15 cellular contexts compared by ENCODE assay signal in the genomic region with DNA sequence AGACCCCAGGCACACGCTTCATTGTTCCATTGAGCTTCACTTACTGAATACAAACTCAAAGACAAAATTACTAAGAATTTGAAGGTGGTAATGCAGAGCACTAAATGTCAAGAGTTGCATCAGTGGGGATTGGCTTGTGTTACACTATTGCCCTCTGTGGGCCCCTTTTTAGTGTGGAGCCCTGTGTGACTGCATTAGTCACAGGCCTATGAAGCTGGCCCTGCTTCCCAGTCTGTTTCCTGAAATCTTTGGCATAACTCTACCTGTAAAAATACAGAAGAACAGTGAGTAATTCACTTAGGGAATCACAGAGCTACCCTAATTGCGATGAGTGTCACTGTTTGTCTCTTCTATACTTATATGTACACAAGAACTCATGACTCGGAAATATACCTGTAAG. TPM values are rescaled to one million over a fixed set of nuclear protein-coding genes. Genes with fewer than 3 reads are reported as not detected.
A peak's percentile ranks its signal among the peaks of the same experiment; 100 is the strongest.
DNase-seq lines count a peak whose midpoint lies in the region; ATAC-seq and TF ChIP-seq lines count a peak whose summit lies in the region.
"Had no signal": no experiment of that assay in that cellular context is flagged by ENCODE, and none has a peak within 500 bp of the region (broad histone marks: within the 10 kb centered on the region; RNA-seq: fewer than 3 reads in every experiment).

No MANE protein-coding gene starts in this region.

- peaks cover 2% of the 10 kb centered on the region for H3K27me3 Mint-ChIP-seq in activated CD4-positive, alpha-beta T cell treated with anti-CD3 and anti-CD28 coated beads for 36 hours
- peaks cover 15% of the 10 kb centered on the region for H3K27me3 Mint-ChIP-seq in activated CD4-positive, alpha-beta T cell treated with anti-CD3 and anti-CD28 coated beads, Interleukin-2, amount 10 ng/mL, durations not matched to agents 7 days and 5 days
- no peaks in the 10 kb centered on the region for H3K27me3 Mint-ChIP-seq in Caco-2 (ENCODE audit: insufficient read depth, unreplicated experiment)

- no peak overlapping the region for H3K9ac ChIP-seq in SK-N-SH

- H3F3A ChIP-seq in SK-N-SH (replicated peaks; ENCODE audit: insufficient read depth), result peaks cover 44% of the 10 kb centered on the region

- DNase-seq in activated CD4-positive, alpha-beta T cell treated with anti-CD3 and anti-CD28 coated beads for 36 hours, result peak; percentile 14
- no peak for DNase-seq in activated CD4-positive, alpha-beta T cell treated with anti-CD3 and anti-CD28 coated beads, Interleukin-2, amount 10 ng/mL, durations not matched to agents 7 days and 5 days
- DNase-seq in SK-N-SH (no peak), fibroblast of mammary gland (ENCODE audit: low read depth) (peak; percentile 35), renal cortical epithelial cell (ENCODE audit: low read depth) (peak; percentile 78), NCI-H1092 (lab: John Stamatoyannopoulos, UW) (no peak), Caco-2 (no peak)
- no peak for DNase-seq in stimulated activated CD4-positive, alpha-beta T cell treated with anti-CD3 and anti-CD28 coated beads, Interleukin-12 subunit alpha, Interleukin-12 subunit beta, amount 100 ng/mL, for 4 hours
- DNase-seq: effector CD8-positive, alpha-beta T cell; heart right ventricle; NCI-H1694; NCI-H748 treated with DMSO at 0.1 percent for 48 hours had no signal

- H3K27ac Mint-ChIP-seq in activated CD4-positive, alpha-beta T cell treated with anti-CD3 and anti-CD28 coated beads for 36 hours, result no peak overlapping the region
- H3K27ac Mint-ChIP-seq in activated CD4-positive, alpha-beta T cell treated with anti-CD3 and anti-CD28 coated beads, Interleukin-2, amount 10 ng/mL, durations not matched to agents 7 days and 5 days, result no peak overlapping the region
- H3K27ac Mint-ChIP-seq in Caco-2 (ENCODE audit: unreplicated experiment), result no peak overlapping the region

- no peaks in the 10 kb centered on the region for H3K27me3 ChIP-seq in SK-N-SH (ENCODE audit: insufficient read depth)
- no peaks in the 10 kb centered on the region for H3K27me3 ChIP-seq in Caco-2 (replicated peaks; ENCODE audit: control insufficient read depth, insufficient read depth, low read length)
- H3K27me3 ChIP-seq: heart right ventricle, SJCRH30 had no signal

- no peaks in the 10 kb centered on the region for H3K36me3 Mint-ChIP-seq in activated CD4-positive, alpha-beta T cell treated with anti-CD3 and anti-CD28 coated beads for 36 hours (ENCODE audit: low read depth)
- no peaks in the 10 kb centered on the region for H3K36me3 Mint-ChIP-seq in activated CD4-positive, alpha-beta T cell treated with anti-CD3 and anti-CD28 coated beads, Interleukin-2, amount 10 ng/mL, durations not matched to agents 7 days and 5 days (ENCODE audit: low read depth)
- H3K36me3 Mint-ChIP-seq in Caco-2 (ENCODE audit: insufficient read depth, unreplicated experiment), result peaks cover 4% of the 10 kb centered on the region

- H3K79me2 ChIP-seq in SK-N-SH (ENCODE audit: insufficient read depth), result peaks cover 5% of the 10 kb centered on the region; the same call in 1 of the 2 replicates

- H2AFZ ChIP-seq in SK-N-SH (ENCODE audit: low read depth), result no peak overlapping the region

- no peaks in the 10 kb centered on the region for H3K9me3 ChIP-seq in SK-N-SH
- H3K9me3 ChIP-seq in Caco-2, result no peaks in the 10 kb centered on the region
- H3K9me3 ChIP-seq: heart right ventricle, SJCRH30 had no signal

- no peaks in the 10 kb centered on the region for H3K9me2 ChIP-seq in SK-N-SH

- H3K27ac ChIP-seq in SK-N-SH (ENCODE audit: low read depth in 2 of 2, low read length in 1 of 2), result no peak overlapping the region
- H3K27ac ChIP-seq: heart right ventricle, SJCRH30 had no signal

- no peaks in the 10 kb centered on the region for H3K36me3 ChIP-seq in SK-N-SH (replicated peaks in 1 of 2; ENCODE audit: control insufficient read depth in 1 of 2, insufficient read depth in 2 of 2, low read length in 1 of 2)
- no peaks in the 10 kb centered on the region for H3K36me3 ChIP-seq in Caco-2 (ENCODE audit: control insufficient read depth, insufficient read depth, low read length)
- H3K36me3 ChIP-seq: heart right ventricle, SJCRH30 had no signal

- intact Hi-C loops in activated CD4-positive, alpha-beta T cell treated with anti-CD3 and anti-CD28 coated beads for 36 hours (cut with DNase I, micrococcal nuclease), result no loop called here
- intact Hi-C loops in Caco-2 (cut with micrococcal nuclease; ENCODE audit: unreplicated experiment), result no loop called here

- H3K4me3 ChIP-seq in SK-N-SH (ENCODE audit: low read depth in 2 of 2, low read length in 1 of 2) (no peak overlapping the region), fibroblast of mammary gland (ENCODE audit: control insufficient read depth, low read depth, low read length) (no peak overlapping the region), Caco-2 (ENCODE audit: low read depth, low read length) (no peak overlapping the region)
- H3K4me3 ChIP-seq: heart right ventricle, lung, SJCRH30 had no signal

- H4K20me1 ChIP-seq in SK-N-SH (ENCODE audit: insufficient read depth), result no peaks in the 10 kb centered on the region

- H3K4me1 ChIP-seq in SK-N-SH (ENCODE audit: control insufficient read depth in 1 of 2, insufficient read depth in 2 of 2, low read depth in 1 of 2, low read length in 1 of 2), result peaks cover 49 to 52% of the 10 kb centered on the region in 2 experiments
- peaks cover 36% of the 10 kb centered on the region for H3K4me1 ChIP-seq in Caco-2

- TF ChIP-seq CTCF in SK-N-SH (IDR thresholded peaks at IDR 0.05) (peak; percentile 27; the same call in 1 of the 2 replicates), fibroblast of mammary gland (conservative IDR thresholded peaks at IDR 0.05; ENCODE audit: control insufficient read depth, insufficient read depth, low read depth, low read length) (no peak), Caco-2 (IDR thresholded peaks at IDR 0.05; ENCODE audit: insufficient read depth in 1 of 2, low read depth in 1 of 2, low read length in 1 of 2, severe bottlenecking in 1 of 2, unreplicated experiment in 1 of 2) (no peak)

- no peaks in the 10 kb centered on the region for H3K9me3 Mint-ChIP-seq in activated CD4-positive, alpha-beta T cell treated with anti-CD3 and anti-CD28 coated beads for 36 hours (ENCODE audit: low read depth)
- H3K9me3 Mint-ChIP-seq in activated CD4-positive, alpha-beta T cell treated with anti-CD3 and anti-CD28 coated beads, Interleukin-2, amount 10 ng/mL, durations not matched to agents 7 days and 5 days, result no peaks in the 10 kb centered on the region
- no peaks in the 10 kb centered on the region for H3K9me3 Mint-ChIP-seq in Caco-2 (ENCODE audit: unreplicated experiment)

- CTCF ChIA-PET in activated CD4-positive, alpha-beta T cell treated with anti-CD3 and anti-CD28 coated beads for 36 hours (lab: Charles Lee), result interaction anchor here (0.6 to 1.4 kb wide), 4 partner anchors 9 to 54 kb away, joined by 3 read pairs; no protein-coding TSS in a partner anchor
- CTCF ChIA-PET in activated CD4-positive, alpha-beta T cell treated with anti-CD3 and anti-CD28 coated beads, Interleukin-2, amount 10 ng/mL, durations not matched to agents 7 days and 5 days (lab: Charles Lee), result interaction anchor here (1.3 kb wide), 1 partner anchor 13 kb away, joined by 3 read pairs; no protein-coding TSS in a partner anchor
- CTCF ChIA-PET in SK-N-SH (lab: Yijun Ruan, JAX), result interaction anchor here (0.6 to 3.1 kb wide), 5 partner anchors 10 to 107 kb away, joined by 3 to 11 read pairs (median 5); no protein-coding TSS in a partner anchor
- CTCF ChIA-PET in Caco-2 (lab: Charles Lee), result interaction anchor here (0.6 kb wide), 1 partner anchor 16 kb away, joined by 3 read pairs; no protein-coding TSS in a partner anchor

- ATAC-seq in activated CD4-positive, alpha-beta T cell treated with anti-CD3 and anti-CD28 coated beads for 36 hours, result no peak

- no TSS peak for BruUV-seq in Caco-2 (replicated peaks; lab: Mats Ljungman, UMichigan)

- no peak overlapping the region for H3K4me2 ChIP-seq in SK-N-SH

- WGBS in SK-N-SH (ENCODE audit: low lambda C conversion rate), result 89% methylated on average over 3 of the region's 3 CpGs

- POLR2A ChIA-PET in activated CD4-positive, alpha-beta T cell treated with anti-CD3 and anti-CD28 coated beads for 36 hours (lab: Charles Lee), result interaction anchor here (0.6 kb wide), 1 partner anchor 40 kb away, joined by 4 read pairs; no protein-coding TSS in a partner anchor
- POLR2A ChIA-PET in activated CD4-positive, alpha-beta T cell treated with anti-CD3 and anti-CD28 coated beads, Interleukin-2, amount 10 ng/mL, durations not matched to agents 7 days and 5 days (lab: Charles Lee), result no interaction called here
- POLR2A ChIA-PET in SK-N-SH (lab: Yijun Ruan, JAX) (interaction anchor here (1.0 kb wide), 1 partner anchor 128 kb away, joined by 3 read pairs; no protein-coding TSS in a partner anchor), Caco-2 (lab: Charles Lee) (no interaction called here)

- TF ChIP-seq EP300 in SK-N-SH (IDR thresholded peaks at IDR 0.05; ENCODE audit: borderline replicate concordance in 1 of 2, low read depth in 1 of 2, low read length in 1 of 2), result no peak

- no peaks in the 10 kb centered on the region for H3K4me1 Mint-ChIP-seq in activated CD4-positive, alpha-beta T cell treated with anti-CD3 and anti-CD28 coated beads for 36 hours
- no peaks in the 10 kb centered on the region for H3K4me1 Mint-ChIP-seq in activated CD4-positive, alpha-beta T cell treated with anti-CD3 and anti-CD28 coated beads, Interleukin-2, amount 10 ng/mL, durations not matched to agents 7 days and 5 days
- H3K4me1 Mint-ChIP-seq in Caco-2 (ENCODE audit: low read depth, unreplicated experiment), result peaks cover 56% of the 10 kb centered on the region

- peak; percentile 34 for TF ChIP-seq RAD21 in SK-N-SH (IDR thresholded peaks at IDR 0.05; ENCODE audit: low read length)

- no peak overlapping the region for H3K4me3 Mint-ChIP-seq in activated CD4-positive, alpha-beta T cell treated with anti-CD3 and anti-CD28 coated beads for 36 hours
- H3K4me3 Mint-ChIP-seq in activated CD4-positive, alpha-beta T cell treated with anti-CD3 and anti-CD28 coated beads, Interleukin-2, amount 10 ng/mL, durations not matched to agents 7 days and 5 days, result no peak overlapping the region
- H3K4me3 Mint-ChIP-seq in Caco-2 (ENCODE audit: unreplicated experiment), result no peak overlapping the region

RNA-seq across cellular contexts. Expression of a gene that starts 18.8 kb away (rescaled TPM):
- 100 to 1,000 TPM; 379 to 429 TPM for total RNA-seq in activated CD4-positive, alpha-beta T cell treated with anti-CD3 and anti-CD28 coated beads for 36 hours
- 100 to 1,000 TPM; 476 to 478 TPM for total RNA-seq in activated CD4-positive, alpha-beta T cell treated with anti-CD3 and anti-CD28 coated beads, Interleukin-2, amount 10 ng/mL, durations not matched to agents 7 days and 5 days
- 401 and 491 TPM in 2 replicates for polyA plus RNA-seq in SK-N-SH (2012; rRNA removed)
- polyA plus RNA-seq in SK-N-SH (2012; cell fraction: cytosol; rRNA removed), result 795 and 1,236 TPM in 2 replicates
- 77.3 and 188 TPM in 2 replicates for polyA plus RNA-seq in SK-N-SH (2012; cell fraction: nucleus; rRNA removed)
- total RNA-seq in renal cortical epithelial cell, result 1,076 and 1,878 TPM in 2 replicates
- total RNA-seq in Caco-2 (2022), result 806 and 843 TPM in 2 replicates

RNA-seq across cellular contexts. Expression of a gene that starts 40.0 kb away (rescaled TPM):
- total RNA-seq in activated CD4-positive, alpha-beta T cell treated with anti-CD3 and anti-CD28 coated beads for 36 hours, result under 1 TPM; 0.14 to 0.23 TPM
- total RNA-seq in activated CD4-positive, alpha-beta T cell treated with anti-CD3 and anti-CD28 coated beads, Interleukin-2, amount 10 ng/mL, durations not matched to agents 7 days and 5 days, result under 1 TPM; 0.44 to 0.64 TPM
- polyA plus RNA-seq in SK-N-SH (2012; rRNA removed), result 0.20 and 0.21 TPM in 2 replicates
- polyA plus RNA-seq in SK-N-SH (2012; cell fraction: cytosol; rRNA removed), result 0.08 and 0.12 TPM in 2 replicates
- polyA plus RNA-seq in SK-N-SH (2012; cell fraction: nucleus; rRNA removed), result 0.54 and 0.77 TPM in 2 replicates
- total RNA-seq in renal cortical epithelial cell, result 0.20 and 0.52 TPM in 2 replicates
- 0.46 and 0.79 TPM in 2 replicates for total RNA-seq in Caco-2 (2022)
- total RNA-seq: urinary bladder had no signal

Comparison
In these comparisons a context has a peak if more than half of its experiments do, and no peak if none do; other contexts are left out.
1. DNase-seq: peak in activated CD4-positive, alpha-beta T cell treated with anti-CD3 and anti-CD28 coated beads for 36 hours (single experiment), fibroblast of mammary gland (single experiment) and renal cortical epithelial cell (single experiment); none in activated CD4-positive, alpha-beta T cell treated with anti-CD3 and anti-CD28 coated beads, Interleukin-2, amount 10 ng/mL, durations not matched to agents 7 days and 5 days (single experiment), SK-N-SH (single experiment), NCI-H1092 (single experiment), Caco-2 (0 of 2) and stimulated activated CD4-positive, alpha-beta T cell treated with anti-CD3 and anti-CD28 coated beads, Interleukin-12 subunit alpha, Interleukin-12 subunit beta, amount 100 ng/mL, for 4 hours (single experiment).
2. POLR2A ChIA-PET loops: an anchor here in activated CD4-positive, alpha-beta T cell treated with anti-CD3 and anti-CD28 coated beads for 36 hours (0.6 kb wide) and SK-N-SH (1.0 kb wide); none called in activated CD4-positive, alpha-beta T cell treated with anti-CD3 and anti-CD28 coated beads, Interleukin-2, amount 10 ng/mL, durations not matched to agents 7 days and 5 days and Caco-2.